17 cellular contexts compared by ENCODE assay signal in the genomic region with DNA sequence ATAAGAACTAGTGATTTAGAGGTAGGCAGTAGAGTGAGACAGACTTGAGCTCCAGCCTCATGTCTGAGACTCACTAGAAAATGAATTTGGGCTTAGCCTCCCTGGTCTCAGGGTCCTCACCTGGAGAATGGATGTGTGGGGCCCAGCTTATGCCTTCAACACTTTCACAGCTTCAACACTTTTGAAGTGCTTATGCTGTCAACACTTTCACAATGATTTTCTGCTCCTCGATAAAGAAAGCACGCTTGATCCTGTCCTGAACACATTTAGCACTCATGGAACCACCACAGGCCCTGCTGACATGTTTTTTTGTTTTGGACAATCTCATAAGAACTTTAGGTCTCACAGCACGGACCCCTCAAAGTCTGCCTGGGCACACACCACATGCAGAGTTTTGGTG.
DNase-seq lines count a peak whose midpoint lies in the region; ATAC-seq and TF ChIP-seq lines count a peak whose summit lies in the region.
"Had no signal": no experiment of that assay in that cellular context is flagged by ENCODE, and none has a peak within 500 bp of the region (broad histone marks: within the 10 kb centered on the region; RNA-seq: fewer than 3 reads in every experiment).

No MANE protein-coding gene starts in this region.

- no peaks in the 10 kb centered on the region for H3K79me2 ChIP-seq in trophoblast cell (ENCODE audit: control insufficient read depth, insufficient read depth, low read length, poor library complexity)

- WGBS in trophoblast cell (ENCODE audit: extremely low coverage, insufficient coverage, insufficient read length), result no CpG with 5 or more reads among the region's 3 CpGs

- ATAC-seq in Right ventricle myocardium inferior, result peak; percentile 63
- peak; percentile 35 to 78 for ATAC-seq in left cardiac atrium
- ATAC-seq in HG02973 (IDR thresholded peaks at IDR 0.05; ENCODE audit: unreplicated experiment), result no peak
- ATAC-seq: A549; CD8-positive, alpha-beta T cell had no signal

- no peaks in the 10 kb centered on the region for H3K4me1 ChIP-seq in left ventricle myocardium inferior
- no peaks in the 10 kb centered on the region for H3K4me1 ChIP-seq in trophoblast cell (ENCODE audit: control insufficient read depth in 1 of 2, insufficient read depth in 2 of 2, low read length in 2 of 2)
- H3K4me1 ChIP-seq: A549, Caco-2 had no signal

- H4K12ac ChIP-seq in trophoblast cell (ENCODE audit: low read depth, low read length), result no peak overlapping the region

- no peak overlapping the region for H4K8ac ChIP-seq in trophoblast cell (ENCODE audit: low read depth, low read length)

- H3K27ac ChIP-seq in left ventricle myocardium inferior (replicated peaks), result no peak overlapping the region
- H3K27ac ChIP-seq in trophoblast cell (ENCODE audit: low read depth, low read length), result no peak overlapping the region
- H3K27ac ChIP-seq: 22Rv1; A549; BLaER1 treated with 17β-estradiol and CSF1 and Interleukin-3, amounts not matched to agents 10 nM and 100 nM; C4-2B had no signal

- no peaks in the 10 kb centered on the region for H3K79me1 ChIP-seq in trophoblast cell (ENCODE audit: low read length)

- H2BK5ac ChIP-seq in trophoblast cell (ENCODE audit: low read depth, low read length, poor library complexity), result no peak overlapping the region

- no peak overlapping the region for H2BK120ac ChIP-seq in trophoblast cell (ENCODE audit: insufficient read depth, low read length, poor library complexity)

- intact Hi-C loops in Right ventricle myocardium inferior (cut with DNase I), result no loop called here
- intact Hi-C loops in left ventricle myocardium inferior (cut with micrococcal nuclease), result no loop called here
- intact Hi-C loops in left cardiac atrium (cut with DNase I), result no loop called here
- intact Hi-C loops in cardiac septum (cut with DNase I), result no loop called here

- H3K18ac ChIP-seq in trophoblast cell (ENCODE audit: low read length), result no peak overlapping the region

- no peak for TF ChIP-seq CTCF in left ventricle myocardium inferior (IDR thresholded peaks at IDR 0.05; ENCODE audit: borderline replicate concordance)

- H3K36me3 ChIP-seq in left ventricle myocardium inferior, result no peaks in the 10 kb centered on the region
- no peaks in the 10 kb centered on the region for H3K36me3 ChIP-seq in trophoblast cell (ENCODE audit: control insufficient read depth in 1 of 2, insufficient read depth in 2 of 2, low read length in 2 of 2)
- H3K36me3 ChIP-seq: BLaER1 treated with 17β-estradiol and CSF1 and Interleukin-3, amounts not matched to agents 10 nM and 100 nM had no signal

- no peak overlapping the region for H2BK12ac ChIP-seq in trophoblast cell (ENCODE audit: low read length)

- peak overlapping the region; percentile 22 for H3K23ac ChIP-seq in trophoblast cell (ENCODE audit: low read length)

- no peak overlapping the region for H3K4me3 ChIP-seq in left ventricle myocardium inferior
- no peak overlapping the region for H3K4me3 ChIP-seq in trophoblast cell (ENCODE audit: low read depth, low read length)
- H3K4me3 ChIP-seq: A549; BLaER1 treated with 17β-estradiol and CSF1 and Interleukin-3, amounts not matched to agents 10 nM and 100 nM had no signal

- H3K4ac ChIP-seq in trophoblast cell (ENCODE audit: low read depth, low read length), result no peak overlapping the region

- no peak overlapping the region for H2AFZ ChIP-seq in trophoblast cell (ENCODE audit: insufficient read depth, low read length, poor library complexity)

- no peak overlapping the region for H4K91ac ChIP-seq in trophoblast cell (ENCODE audit: low read depth, low read length)

- no peaks in the 10 kb centered on the region for H3K9me3 ChIP-seq in left ventricle myocardium inferior (replicated peaks)
- H3K9me3 ChIP-seq in trophoblast cell (ENCODE audit: insufficient read depth, low read depth, low read length), result no peaks in the 10 kb centered on the region
- H3K9me3 ChIP-seq: A549; BLaER1 treated with 17β-estradiol and CSF1 and Interleukin-3, amounts not matched to agents 10 nM and 100 nM; Caco-2 had no signal

- no peak overlapping the region for H3K14ac ChIP-seq in trophoblast cell (ENCODE audit: low read length)

- no peak for DNase-seq in Right ventricle myocardium inferior (ENCODE audit: missing footprints)
- no peak for DNase-seq in left ventricle myocardium inferior
- no peak for DNase-seq in left cardiac atrium
- DNase-seq in cardiac septum (ENCODE audit: low spot score), result no peak
- no peak for DNase-seq in trophoblast cell
- DNase-seq: AML-193; Caco-2; Calu3; CD4-positive, alpha-beta T cell; CD8-positive, alpha-beta T cell; DMS79 treated with DMSO at 0.1 percent for 48 hours; GF-D8 had no signal

- H3K9ac ChIP-seq in trophoblast cell (ENCODE audit: low read length), result no peak overlapping the region
- H3K9ac ChIP-seq: BLaER1 treated with 17β-estradiol and CSF1 and Interleukin-3, amounts not matched to agents 10 nM and 100 nM had no signal

- no peak overlapping the region for H3K4me2 ChIP-seq in trophoblast cell (ENCODE audit: low read length)
- H3K4me2 ChIP-seq: A549; BLaER1 treated with 17β-estradiol and CSF1 and Interleukin-3, amounts not matched to agents 10 nM and 100 nM had no signal

- H3K27me3 ChIP-seq in left ventricle myocardium inferior (ENCODE audit: low read depth) (peaks cover 9% of the 10 kb centered on the region), trophoblast cell (ENCODE audit: insufficient read depth, low read length) (no peaks in the 10 kb centered on the region)
- H3K27me3 ChIP-seq: BLaER1 treated with 17β-estradiol and CSF1 and Interleukin-3, amounts not matched to agents 10 nM and 100 nM had no signal

- H2AK5ac ChIP-seq in trophoblast cell (ENCODE audit: low read length), result no peak overlapping the region
